In the genomic region with DNA sequence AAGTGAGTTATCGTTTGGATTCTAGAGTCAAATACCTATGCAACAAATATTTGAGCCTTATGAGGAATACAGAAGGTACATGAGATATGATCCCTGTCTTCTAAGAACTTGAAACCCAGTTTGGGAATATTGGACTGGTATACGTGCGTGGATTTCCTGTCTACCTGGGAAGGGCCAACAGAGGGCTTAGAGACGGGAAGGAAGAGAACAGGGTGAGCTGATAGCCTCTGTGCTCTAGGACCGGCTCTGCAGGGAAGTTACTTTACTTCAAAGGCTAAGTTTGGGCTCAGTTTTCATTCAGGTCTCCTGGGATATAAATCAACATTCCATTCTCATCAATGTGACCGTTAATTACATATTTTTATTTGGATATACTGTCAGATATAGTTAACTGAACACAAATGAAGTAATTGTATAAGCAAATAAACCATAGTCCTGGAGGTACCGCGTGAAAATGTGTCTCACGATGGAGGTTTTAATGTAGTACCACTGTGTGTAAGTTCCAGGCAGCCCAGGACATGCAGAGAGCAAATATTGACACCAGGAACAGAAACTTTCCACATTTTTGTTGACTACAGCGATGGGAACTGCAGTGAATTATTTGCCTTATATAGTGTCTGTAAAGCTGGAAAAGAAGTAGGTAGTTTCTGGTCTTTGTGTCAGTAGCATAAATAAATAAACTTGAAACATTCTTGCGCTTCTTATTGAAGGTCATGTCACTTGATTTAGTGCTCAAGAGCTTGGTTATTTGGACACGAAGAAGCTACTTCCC, we compare ENCODE assay signal across 2 cellular contexts.
TF ChIP-seq lines count a peak whose summit lies in the region.

No MANE protein-coding gene starts in this region.

TF ChIP-seq in HEK293, 187 proteins besides CTCF, POLR2A, EP300 and RAD21:
- TF ChIP-seq, protein P1, sequence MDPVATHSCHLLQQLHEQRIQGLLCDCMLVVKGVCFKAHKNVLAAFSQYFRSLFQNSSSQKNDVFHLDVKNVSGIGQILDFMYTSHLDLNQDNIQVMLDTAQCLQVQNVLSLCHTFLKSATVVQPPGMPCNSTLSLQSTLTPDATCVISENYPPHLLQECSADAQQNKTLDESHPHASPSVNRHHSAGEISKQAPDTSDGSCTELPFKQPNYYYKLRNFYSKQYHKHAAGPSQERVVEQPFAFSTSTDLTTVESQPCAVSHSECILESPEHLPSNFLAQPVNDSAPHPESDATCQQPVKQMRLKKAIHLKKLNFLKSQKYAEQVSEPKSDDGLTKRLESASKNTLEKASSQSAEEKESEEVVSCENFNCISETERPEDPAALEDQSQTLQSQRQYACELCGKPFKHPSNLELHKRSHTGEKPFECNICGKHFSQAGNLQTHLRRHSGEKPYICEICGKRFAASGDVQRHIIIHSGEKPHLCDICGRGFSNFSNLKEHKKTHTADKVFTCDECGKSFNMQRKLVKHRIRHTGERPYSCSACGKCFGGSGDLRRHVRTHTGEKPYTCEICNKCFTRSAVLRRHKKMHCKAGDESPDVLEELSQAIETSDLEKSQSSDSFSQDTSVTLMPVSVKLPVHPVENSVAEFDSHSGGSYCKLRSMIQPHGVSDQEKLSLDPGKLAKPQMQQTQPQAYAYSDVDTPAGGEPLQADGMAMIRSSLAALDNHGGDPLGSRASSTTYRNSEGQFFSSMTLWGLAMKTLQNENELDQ (tag by site-specific recombination; IDR thresholded peaks at IDR 0.05; ENCODE audit: low read depth): no peak
- TF ChIP-seq, protein P2, sequence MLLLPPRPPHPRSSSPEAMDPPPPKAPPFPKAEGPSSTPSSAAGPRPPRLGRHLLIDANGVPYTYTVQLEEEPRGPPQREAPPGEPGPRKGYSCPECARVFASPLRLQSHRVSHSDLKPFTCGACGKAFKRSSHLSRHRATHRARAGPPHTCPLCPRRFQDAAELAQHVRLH (tag by site-specific recombination; IDR thresholded peaks at IDR 0.05): no peak
- TF ChIP-seq TCF7L2 (IDR thresholded peaks at IDR 0.05; ENCODE audit: borderline replicate concordance, low read depth, low read length) (peak; percentile 42; the same call in 1 of the 2 replicates), SP7 (tag by site-specific recombination; IDR thresholded peaks at IDR 0.05) (peak; percentile 50; the same call in 1 of the 2 replicates), ZXDB (tag by site-specific recombination; IDR thresholded peaks at IDR 0.05) (no peak), BCL11B (tag by site-specific recombination; IDR thresholded peaks at IDR 0.05; ENCODE audit: low read depth) (no peak), ZNF23 (tag by site-specific recombination; IDR thresholded peaks at IDR 0.05; ENCODE audit: borderline replicate concordance) (no peak), ZNF138 (tag by site-specific recombination; IDR thresholded peaks at IDR 0.05; ENCODE audit: borderline replicate concordance) (no peak), ZNF214 (tag by site-specific recombination; IDR thresholded peaks at IDR 0.05; ENCODE audit: borderline replicate concordance) (no peak), KLF8 (tag by site-specific recombination; IDR thresholded peaks at IDR 0.05) (no peak), SCRT2 (tag by site-specific recombination; IDR thresholded peaks at IDR 0.05) (no peak), ZNF600 (tag by site-specific recombination; IDR thresholded peaks at IDR 0.05) (no peak), ZNF529 (tag by site-specific recombination; IDR thresholded peaks at IDR 0.05; ENCODE audit: insufficient replicate concordance) (no peak), OSR2 (tag by site-specific recombination; IDR thresholded peaks at IDR 0.05) (peak; percentile 39; the same call in 1 of the 2 replicates), KLF10 (tag by site-specific recombination; IDR thresholded peaks at IDR 0.05) (no peak), IKZF3 (tag by site-specific recombination; IDR thresholded peaks at IDR 0.05) (no peak), SALL2 (tag by site-specific recombination; IDR thresholded peaks at IDR 0.05; ENCODE audit: borderline replicate concordance) (no peak)
- TF ChIP-seq, protein P3, sequence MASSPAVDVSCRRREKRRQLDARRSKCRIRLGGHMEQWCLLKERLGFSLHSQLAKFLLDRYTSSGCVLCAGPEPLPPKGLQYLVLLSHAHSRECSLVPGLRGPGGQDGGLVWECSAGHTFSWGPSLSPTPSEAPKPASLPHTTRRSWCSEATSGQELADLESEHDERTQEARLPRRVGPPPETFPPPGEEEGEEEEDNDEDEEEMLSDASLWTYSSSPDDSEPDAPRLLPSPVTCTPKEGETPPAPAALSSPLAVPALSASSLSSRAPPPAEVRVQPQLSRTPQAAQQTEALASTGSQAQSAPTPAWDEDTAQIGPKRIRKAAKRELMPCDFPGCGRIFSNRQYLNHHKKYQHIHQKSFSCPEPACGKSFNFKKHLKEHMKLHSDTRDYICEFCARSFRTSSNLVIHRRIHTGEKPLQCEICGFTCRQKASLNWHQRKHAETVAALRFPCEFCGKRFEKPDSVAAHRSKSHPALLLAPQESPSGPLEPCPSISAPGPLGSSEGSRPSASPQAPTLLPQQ (tag by site-specific recombination; IDR thresholded peaks at IDR 0.05): no peak
- TF ChIP-seq, protein P4, sequence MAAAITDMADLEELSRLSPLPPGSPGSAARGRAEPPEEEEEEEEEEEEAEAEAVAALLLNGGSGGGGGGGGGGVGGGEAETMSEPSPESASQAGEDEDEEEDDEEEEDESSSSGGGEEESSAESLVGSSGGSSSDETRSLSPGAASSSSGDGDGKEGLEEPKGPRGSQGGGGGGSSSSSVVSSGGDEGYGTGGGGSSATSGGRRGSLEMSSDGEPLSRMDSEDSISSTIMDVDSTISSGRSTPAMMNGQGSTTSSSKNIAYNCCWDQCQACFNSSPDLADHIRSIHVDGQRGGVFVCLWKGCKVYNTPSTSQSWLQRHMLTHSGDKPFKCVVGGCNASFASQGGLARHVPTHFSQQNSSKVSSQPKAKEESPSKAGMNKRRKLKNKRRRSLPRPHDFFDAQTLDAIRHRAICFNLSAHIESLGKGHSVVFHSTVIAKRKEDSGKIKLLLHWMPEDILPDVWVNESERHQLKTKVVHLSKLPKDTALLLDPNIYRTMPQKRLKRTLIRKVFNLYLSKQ (tag by site-specific recombination; IDR thresholded peaks at IDR 0.05; ENCODE audit: borderline replicate concordance): no peak
- TF ChIP-seq, protein P5, sequence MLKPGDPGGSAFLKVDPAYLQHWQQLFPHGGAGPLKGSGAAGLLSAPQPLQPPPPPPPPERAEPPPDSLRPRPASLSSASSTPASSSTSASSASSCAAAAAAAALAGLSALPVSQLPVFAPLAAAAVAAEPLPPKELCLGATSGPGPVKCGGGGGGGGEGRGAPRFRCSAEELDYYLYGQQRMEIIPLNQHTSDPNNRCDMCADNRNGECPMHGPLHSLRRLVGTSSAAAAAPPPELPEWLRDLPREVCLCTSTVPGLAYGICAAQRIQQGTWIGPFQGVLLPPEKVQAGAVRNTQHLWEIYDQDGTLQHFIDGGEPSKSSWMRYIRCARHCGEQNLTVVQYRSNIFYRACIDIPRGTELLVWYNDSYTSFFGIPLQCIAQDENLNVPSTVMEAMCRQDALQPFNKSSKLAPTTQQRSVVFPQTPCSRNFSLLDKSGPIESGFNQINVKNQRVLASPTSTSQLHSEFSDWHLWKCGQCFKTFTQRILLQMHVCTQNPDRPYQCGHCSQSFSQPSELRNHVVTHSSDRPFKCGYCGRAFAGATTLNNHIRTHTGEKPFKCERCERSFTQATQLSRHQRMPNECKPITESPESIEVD (tag by site-specific recombination; IDR thresholded peaks at IDR 0.05): peak; percentile 43

TF ChIP-seq in HepG2, 621 proteins besides CTCF, POLR2A, EP300 and RAD21 (continues in another document):
- TF ChIP-seq PHF21A (CRISPR knock-in tag; IDR thresholded peaks at IDR 0.05): peak; percentile 44; the same call in 1 of the 2 replicates
- TF ChIP-seq ZEB1 (IDR thresholded peaks at IDR 0.05; ENCODE audit: insufficient replicate concordance, low read depth): no peak
- 0 out of 2 replicates have a peak, but pooled peaks have one; percentile 16 for TF ChIP-seq TARDBP (CRISPR knock-in tag; IDR thresholded peaks at IDR 0.05)
- TF ChIP-seq, protein P6, sequence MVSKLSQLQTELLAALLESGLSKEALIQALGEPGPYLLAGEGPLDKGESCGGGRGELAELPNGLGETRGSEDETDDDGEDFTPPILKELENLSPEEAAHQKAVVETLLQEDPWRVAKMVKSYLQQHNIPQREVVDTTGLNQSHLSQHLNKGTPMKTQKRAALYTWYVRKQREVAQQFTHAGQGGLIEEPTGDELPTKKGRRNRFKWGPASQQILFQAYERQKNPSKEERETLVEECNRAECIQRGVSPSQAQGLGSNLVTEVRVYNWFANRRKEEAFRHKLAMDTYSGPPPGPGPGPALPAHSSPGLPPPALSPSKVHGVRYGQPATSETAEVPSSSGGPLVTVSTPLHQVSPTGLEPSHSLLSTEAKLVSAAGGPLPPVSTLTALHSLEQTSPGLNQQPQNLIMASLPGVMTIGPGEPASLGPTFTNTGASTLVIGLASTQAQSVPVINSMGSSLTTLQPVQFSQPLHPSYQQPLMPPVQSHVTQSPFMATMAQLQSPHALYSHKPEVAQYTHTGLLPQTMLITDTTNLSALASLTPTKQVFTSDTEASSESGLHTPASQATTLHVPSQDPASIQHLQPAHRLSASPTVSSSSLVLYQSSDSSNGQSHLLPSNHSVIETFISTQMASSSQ (IDR thresholded peaks at IDR 0.05; ENCODE audit: low read depth): no peak
- TF ChIP-seq, protein P6 (CRISPR knock-in tag; IDR thresholded peaks at IDR 0.05; ENCODE audit: borderline replicate concordance): peak; percentile 20; the same call in 1 of the 2 replicates
- peak; percentile 47 for TF ChIP-seq ELF3 (CRISPR knock-in tag; IDR thresholded peaks at IDR 0.05)
- TF ChIP-seq ZMYM3 (CRISPR knock-in tag; IDR thresholded peaks at IDR 0.05): peak; percentile 60; the same call in 1 of the 2 replicates
- TF ChIP-seq KDM6A (CRISPR knock-in tag; IDR thresholded peaks at IDR 0.05; ENCODE audit: low read depth): peak; percentile 36; the same call in 1 of the 2 replicates
- TF ChIP-seq RFXAP (CRISPR knock-in tag; IDR thresholded peaks at IDR 0.05; ENCODE audit: borderline replicate concordance): no peak
- no peak for TF ChIP-seq ARNTL (CRISPR knock-in tag; IDR thresholded peaks at IDR 0.05)
- no peak for TF ChIP-seq ESRRA (CRISPR knock-in tag; IDR thresholded peaks at IDR 0.05; ENCODE audit: low read depth)
- TF ChIP-seq, protein P7, sequence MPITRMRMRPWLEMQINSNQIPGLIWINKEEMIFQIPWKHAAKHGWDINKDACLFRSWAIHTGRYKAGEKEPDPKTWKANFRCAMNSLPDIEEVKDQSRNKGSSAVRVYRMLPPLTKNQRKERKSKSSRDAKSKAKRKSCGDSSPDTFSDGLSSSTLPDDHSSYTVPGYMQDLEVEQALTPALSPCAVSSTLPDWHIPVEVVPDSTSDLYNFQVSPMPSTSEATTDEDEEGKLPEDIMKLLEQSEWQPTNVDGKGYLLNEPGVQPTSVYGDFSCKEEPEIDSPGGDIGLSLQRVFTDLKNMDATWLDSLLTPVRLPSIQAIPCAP (CRISPR knock-in tag; IDR thresholded peaks at IDR 0.05; ENCODE audit: low read depth): no peak
- TF ChIP-seq EZH2 (conservative IDR thresholded peaks at IDR 0.05; ENCODE audit: low read depth, low read length): no peak
- TF ChIP-seq, protein P8, sequence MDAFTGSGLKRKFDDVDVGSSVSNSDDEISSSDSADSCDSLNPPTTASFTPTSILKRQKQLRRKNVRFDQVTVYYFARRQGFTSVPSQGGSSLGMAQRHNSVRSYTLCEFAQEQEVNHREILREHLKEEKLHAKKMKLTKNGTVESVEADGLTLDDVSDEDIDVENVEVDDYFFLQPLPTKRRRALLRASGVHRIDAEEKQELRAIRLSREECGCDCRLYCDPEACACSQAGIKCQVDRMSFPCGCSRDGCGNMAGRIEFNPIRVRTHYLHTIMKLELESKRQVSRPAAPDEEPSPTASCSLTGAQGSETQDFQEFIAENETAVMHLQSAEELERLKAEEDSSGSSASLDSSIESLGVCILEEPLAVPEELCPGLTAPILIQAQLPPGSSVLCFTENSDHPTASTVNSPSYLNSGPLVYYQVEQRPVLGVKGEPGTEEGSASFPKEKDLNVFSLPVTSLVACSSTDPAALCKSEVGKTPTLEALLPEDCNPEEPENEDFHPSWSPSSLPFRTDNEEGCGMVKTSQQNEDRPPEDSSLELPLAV (CRISPR knock-in tag; conservative IDR thresholded peaks at IDR 0.05; ENCODE audit: low read depth): no peak
- TF ChIP-seq ATF7-NPFF (CRISPR knock-in tag; IDR thresholded peaks at IDR 0.05; ENCODE audit: low read depth): no peak
- no peak for TF ChIP-seq PAF1 (CRISPR knock-in tag; IDR thresholded peaks at IDR 0.05)
- TF ChIP-seq, protein P9, sequence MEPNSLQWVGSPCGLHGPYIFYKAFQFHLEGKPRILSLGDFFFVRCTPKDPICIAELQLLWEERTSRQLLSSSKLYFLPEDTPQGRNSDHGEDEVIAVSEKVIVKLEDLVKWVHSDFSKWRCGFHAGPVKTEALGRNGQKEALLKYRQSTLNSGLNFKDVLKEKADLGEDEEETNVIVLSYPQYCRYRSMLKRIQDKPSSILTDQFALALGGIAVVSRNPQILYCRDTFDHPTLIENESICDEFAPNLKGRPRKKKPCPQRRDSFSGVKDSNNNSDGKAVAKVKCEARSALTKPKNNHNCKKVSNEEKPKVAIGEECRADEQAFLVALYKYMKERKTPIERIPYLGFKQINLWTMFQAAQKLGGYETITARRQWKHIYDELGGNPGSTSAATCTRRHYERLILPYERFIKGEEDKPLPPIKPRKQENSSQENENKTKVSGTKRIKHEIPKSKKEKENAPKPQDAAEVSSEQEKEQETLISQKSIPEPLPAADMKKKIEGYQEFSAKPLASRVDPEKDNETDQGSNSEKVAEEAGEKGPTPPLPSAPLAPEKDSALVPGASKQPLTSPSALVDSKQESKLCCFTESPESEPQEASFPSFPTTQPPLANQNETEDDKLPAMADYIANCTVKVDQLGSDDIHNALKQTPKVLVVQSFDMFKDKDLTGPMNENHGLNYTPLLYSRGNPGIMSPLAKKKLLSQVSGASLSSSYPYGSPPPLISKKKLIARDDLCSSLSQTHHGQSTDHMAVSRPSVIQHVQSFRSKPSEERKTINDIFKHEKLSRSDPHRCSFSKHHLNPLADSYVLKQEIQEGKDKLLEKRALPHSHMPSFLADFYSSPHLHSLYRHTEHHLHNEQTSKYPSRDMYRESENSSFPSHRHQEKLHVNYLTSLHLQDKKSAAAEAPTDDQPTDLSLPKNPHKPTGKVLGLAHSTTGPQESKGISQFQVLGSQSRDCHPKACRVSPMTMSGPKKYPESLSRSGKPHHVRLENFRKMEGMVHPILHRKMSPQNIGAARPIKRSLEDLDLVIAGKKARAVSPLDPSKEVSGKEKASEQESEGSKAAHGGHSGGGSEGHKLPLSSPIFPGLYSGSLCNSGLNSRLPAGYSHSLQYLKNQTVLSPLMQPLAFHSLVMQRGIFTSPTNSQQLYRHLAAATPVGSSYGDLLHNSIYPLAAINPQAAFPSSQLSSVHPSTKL (CRISPR knock-in tag; IDR thresholded peaks at IDR 0.05): peak; percentile 74; the same call in 1 of the 2 replicates
- TF ChIP-seq NFYB (CRISPR knock-in tag; IDR thresholded peaks at IDR 0.05): no peak
